12 cellular contexts compared by ENCODE assay signal in the genomic region with DNA sequence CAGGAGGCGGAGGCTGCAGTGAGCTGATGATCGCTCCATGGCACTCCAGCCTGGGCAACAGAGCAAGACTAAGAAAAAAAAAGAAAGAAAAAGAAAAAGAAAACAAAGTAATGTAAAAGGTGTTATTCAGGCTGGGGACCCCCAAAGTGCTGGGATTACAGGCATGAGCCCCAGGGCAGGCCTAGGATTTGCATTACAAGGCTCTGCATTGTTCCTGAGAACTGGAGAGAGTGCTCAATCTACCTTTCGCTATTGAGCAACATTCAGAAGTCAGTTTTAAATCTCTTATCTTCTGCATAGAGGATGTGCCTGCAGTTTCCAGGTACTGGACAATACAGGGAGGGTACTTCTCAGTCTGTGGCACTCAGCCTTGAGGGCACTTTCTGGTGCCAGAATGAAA. TPM values are rescaled to one million over a fixed set of nuclear protein-coding genes. Genes with fewer than 3 reads are reported as not detected.
"Had no signal": no experiment of that assay in that cellular context is flagged by ENCODE, and none has a peak within 500 bp of the region (broad histone marks: within the 10 kb centered on the region; RNA-seq: fewer than 3 reads in every experiment).

No MANE protein-coding gene starts in this region.

RNA-seq across cellular contexts. Expression of a gene that starts 34.5 kb away (rescaled TPM):
- total RNA-seq: OCI-LY7, PC-3, PC-9, Peyer's patch, Right ventricle myocardium inferior, Right ventricle myocardium superior, RPMI7951, SJCRH30, SJSA1, SK-MEL-5, T-cell had no signal
- polyA plus RNA-seq: SK-N-SH had no signal
